ENCODE assay signal across 1 cellular context in the genomic region with DNA sequence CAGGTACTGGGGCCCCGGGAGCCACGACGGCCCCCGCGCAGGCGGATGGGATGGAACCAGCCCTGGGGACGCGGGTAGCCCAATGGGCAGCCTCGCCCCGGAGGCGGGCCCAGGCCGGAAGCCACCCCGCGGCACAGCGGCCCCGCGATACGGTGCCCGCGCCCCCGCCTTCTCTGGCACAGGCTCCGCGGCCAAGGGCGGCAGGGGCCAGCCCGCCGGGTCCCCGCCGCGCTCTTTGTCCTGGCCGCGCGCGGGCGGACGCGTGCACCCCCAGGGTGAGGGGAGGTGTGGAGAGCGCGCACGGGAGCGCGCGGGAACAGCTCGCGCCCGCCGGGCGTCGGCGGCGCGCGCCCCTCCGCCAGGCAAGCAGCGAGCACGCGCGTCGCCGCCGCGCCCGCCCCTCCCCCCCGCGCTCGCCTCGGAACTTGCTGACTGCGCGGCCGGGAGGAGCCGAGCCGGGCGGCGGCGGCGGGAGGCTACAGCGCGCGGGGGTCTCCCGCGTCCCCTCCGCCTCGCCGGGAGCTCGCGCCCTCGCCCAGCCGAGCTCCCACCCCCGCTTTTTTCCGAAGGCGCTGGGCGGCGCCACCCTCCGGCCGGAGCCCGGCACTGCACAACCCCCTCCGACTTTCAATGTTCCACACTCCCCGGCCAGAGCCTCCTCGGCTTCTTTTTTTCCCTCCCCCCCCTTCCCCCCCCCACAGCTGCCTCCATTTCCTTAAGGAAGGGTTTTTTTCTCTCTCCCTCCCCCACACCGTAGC.
A peak's percentile ranks its signal among the peaks of the same experiment; 100 is the strongest.
TF ChIP-seq lines count a peak whose summit lies in the region.

A gene (plus strand): TSS at position 421 of the 758 bp plus-strand sequence. CDS start 1,438 bp downstream, outside the sequence.

TF ChIP-seq in HEK293, 187 proteins besides CTCF, POLR2A, EP300 and RAD21 (continued from another document):
- TF ChIP-seq, protein P1, sequence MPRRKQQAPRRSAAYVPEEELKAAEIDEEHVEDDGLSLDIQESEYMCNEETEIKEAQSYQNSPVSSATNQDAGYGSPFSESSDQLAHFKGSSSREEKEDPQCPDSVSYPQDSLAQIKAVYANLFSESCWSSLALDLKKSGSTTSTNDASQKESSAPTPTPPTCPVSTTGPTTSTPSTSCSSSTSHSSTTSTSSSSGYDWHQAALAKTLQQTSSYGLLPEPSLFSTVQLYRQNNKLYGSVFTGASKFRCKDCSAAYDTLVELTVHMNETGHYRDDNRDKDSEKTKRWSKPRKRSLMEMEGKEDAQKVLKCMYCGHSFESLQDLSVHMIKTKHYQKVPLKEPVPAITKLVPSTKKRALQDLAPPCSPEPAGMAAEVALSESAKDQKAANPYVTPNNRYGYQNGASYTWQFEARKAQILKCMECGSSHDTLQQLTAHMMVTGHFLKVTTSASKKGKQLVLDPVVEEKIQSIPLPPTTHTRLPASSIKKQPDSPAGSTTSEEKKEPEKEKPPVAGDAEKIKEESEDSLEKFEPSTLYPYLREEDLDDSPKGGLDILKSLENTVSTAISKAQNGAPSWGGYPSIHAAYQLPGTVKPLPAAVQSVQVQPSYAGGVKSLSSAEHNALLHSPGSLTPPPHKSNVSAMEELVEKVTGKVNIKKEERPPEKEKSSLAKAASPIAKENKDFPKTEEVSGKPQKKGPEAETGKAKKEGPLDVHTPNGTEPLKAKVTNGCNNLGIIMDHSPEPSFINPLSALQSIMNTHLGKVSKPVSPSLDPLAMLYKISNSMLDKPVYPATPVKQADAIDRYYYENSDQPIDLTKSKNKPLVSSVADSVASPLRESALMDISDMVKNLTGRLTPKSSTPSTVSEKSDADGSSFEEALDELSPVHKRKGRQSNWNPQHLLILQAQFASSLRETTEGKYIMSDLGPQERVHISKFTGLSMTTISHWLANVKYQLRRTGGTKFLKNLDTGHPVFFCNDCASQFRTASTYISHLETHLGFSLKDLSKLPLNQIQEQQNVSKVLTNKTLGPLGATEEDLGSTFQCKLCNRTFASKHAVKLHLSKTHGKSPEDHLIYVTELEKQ (tag by site-specific recombination; IDR thresholded peaks at IDR 0.05; ENCODE audit: borderline replicate concordance), result no peak
- TF ChIP-seq, protein P2, sequence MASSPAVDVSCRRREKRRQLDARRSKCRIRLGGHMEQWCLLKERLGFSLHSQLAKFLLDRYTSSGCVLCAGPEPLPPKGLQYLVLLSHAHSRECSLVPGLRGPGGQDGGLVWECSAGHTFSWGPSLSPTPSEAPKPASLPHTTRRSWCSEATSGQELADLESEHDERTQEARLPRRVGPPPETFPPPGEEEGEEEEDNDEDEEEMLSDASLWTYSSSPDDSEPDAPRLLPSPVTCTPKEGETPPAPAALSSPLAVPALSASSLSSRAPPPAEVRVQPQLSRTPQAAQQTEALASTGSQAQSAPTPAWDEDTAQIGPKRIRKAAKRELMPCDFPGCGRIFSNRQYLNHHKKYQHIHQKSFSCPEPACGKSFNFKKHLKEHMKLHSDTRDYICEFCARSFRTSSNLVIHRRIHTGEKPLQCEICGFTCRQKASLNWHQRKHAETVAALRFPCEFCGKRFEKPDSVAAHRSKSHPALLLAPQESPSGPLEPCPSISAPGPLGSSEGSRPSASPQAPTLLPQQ (tag by site-specific recombination; IDR thresholded peaks at IDR 0.05), result 0 out of 2 replicates have a peak, but pooled peaks have one; percentile 21
- TF ChIP-seq, protein P3, sequence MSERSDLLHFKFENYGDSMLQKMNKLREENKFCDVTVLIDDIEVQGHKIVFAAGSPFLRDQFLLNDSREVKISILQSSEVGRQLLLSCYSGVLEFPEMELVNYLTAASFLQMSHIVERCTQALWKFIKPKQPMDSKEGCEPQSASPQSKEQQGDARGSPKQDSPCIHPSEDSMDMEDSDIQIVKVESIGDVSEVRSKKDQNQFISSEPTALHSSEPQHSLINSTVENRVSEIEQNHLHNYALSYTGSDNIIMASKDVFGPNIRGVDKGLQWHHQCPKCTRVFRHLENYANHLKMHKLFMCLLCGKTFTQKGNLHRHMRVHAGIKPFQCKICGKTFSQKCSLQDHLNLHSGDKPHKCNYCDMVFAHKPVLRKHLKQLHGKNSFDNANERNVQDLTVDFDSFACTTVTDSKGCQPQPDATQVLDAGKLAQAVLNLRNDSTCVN (tag by site-specific recombination; optimal IDR thresholded peaks at IDR 0.05), result peak; percentile 50
- TF ChIP-seq, protein P4, sequence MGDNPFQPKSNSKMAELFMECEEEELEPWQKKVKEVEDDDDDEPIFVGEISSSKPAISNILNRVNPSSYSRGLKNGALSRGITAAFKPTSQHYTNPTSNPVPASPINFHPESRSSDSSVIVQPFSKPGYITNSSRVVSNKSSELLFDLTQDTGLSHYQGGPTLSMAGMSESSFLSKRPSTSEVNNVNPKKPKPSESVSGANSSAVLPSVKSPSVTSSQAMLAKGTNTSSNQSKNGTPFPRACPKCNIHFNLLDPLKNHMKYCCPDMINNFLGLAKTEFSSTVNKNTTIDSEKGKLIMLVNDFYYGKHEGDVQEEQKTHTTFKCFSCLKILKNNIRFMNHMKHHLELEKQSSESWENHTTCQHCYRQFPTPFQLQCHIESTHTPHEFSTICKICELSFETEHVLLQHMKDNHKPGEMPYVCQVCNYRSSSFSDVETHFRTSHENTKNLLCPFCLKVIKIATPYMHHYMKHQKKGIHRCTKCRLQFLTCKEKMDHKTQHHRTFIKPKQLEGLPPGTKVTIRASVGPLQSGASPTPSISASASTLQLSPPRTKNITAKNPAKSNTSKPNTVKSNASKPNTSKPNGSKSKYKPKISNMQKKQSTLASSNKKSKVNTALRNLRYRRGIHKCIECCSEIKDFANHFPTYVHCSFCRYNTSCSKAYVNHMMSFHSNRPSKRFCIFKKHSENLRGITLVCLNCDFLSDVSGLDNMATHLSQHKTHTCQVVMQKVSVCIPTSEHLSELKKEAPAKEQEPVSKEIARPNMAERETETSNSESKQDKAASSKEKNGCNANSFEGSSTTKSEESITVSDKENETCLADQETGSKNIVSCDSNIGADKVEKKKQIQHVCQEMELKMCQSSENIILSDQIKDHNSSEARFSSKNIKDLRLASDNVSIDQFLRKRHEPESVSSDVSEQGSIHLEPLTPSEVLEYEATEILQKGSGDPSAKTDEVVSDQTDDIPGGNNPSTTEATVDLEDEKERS (tag by site-specific recombination; IDR thresholded peaks at IDR 0.05), result no peak
- TF ChIP-seq, protein P5, sequence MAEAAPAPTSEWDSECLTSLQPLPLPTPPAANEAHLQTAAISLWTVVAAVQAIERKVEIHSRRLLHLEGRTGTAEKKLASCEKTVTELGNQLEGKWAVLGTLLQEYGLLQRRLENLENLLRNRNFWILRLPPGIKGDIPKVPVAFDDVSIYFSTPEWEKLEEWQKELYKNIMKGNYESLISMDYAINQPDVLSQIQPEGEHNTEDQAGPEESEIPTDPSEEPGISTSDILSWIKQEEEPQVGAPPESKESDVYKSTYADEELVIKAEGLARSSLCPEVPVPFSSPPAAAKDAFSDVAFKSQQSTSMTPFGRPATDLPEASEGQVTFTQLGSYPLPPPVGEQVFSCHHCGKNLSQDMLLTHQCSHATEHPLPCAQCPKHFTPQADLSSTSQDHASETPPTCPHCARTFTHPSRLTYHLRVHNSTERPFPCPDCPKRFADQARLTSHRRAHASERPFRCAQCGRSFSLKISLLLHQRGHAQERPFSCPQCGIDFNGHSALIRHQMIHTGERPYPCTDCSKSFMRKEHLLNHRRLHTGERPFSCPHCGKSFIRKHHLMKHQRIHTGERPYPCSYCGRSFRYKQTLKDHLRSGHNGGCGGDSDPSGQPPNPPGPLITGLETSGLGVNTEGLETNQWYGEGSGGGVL (tag by site-specific recombination; IDR thresholded peaks at IDR 0.05), result peak; percentile 82
- TF ChIP-seq, protein P6, sequence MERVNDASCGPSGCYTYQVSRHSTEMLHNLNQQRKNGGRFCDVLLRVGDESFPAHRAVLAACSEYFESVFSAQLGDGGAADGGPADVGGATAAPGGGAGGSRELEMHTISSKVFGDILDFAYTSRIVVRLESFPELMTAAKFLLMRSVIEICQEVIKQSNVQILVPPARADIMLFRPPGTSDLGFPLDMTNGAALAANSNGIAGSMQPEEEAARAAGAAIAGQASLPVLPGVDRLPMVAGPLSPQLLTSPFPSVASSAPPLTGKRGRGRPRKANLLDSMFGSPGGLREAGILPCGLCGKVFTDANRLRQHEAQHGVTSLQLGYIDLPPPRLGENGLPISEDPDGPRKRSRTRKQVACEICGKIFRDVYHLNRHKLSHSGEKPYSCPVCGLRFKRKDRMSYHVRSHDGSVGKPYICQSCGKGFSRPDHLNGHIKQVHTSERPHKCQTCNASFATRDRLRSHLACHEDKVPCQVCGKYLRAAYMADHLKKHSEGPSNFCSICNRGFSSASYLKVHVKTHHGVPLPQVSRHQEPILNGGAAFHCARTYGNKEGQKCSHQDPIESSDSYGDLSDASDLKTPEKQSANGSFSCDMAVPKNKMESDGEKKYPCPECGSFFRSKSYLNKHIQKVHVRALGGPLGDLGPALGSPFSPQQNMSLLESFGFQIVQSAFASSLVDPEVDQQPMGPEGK (tag by site-specific recombination; IDR thresholded peaks at IDR 0.05), result 0 out of 2 replicates have a peak, but pooled peaks have one; percentile 22
- TF ChIP-seq ZNF140 (tag by site-specific recombination; IDR thresholded peaks at IDR 0.05) (no peak), GLIS2 (tag by site-specific recombination; IDR thresholded peaks at IDR 0.05) (peak; percentile 55), GFI1B (tag by site-specific recombination; IDR thresholded peaks at IDR 0.05) (no peak), EGR2 (tag by site-specific recombination; IDR thresholded peaks at IDR 0.05; ENCODE audit: low read depth) (no peak), ZSCAN30 (tag by site-specific recombination; IDR thresholded peaks at IDR 0.05) (peak; percentile 93), WT1 (tag by site-specific recombination; IDR thresholded peaks at IDR 0.05) (no peak), ZNF530 (tag by site-specific recombination; IDR thresholded peaks at IDR 0.05; ENCODE audit: low read depth) (no peak), ZNF76 (tag by site-specific recombination; IDR thresholded peaks at IDR 0.05; ENCODE audit: borderline replicate concordance, low read depth) (no peak), ZNF112 (tag by site-specific recombination; IDR thresholded peaks at IDR 0.05) (no peak), ZNF792 (tag by site-specific recombination; IDR thresholded peaks at IDR 0.05) (no peak), GLI4 (tag by site-specific recombination; IDR thresholded peaks at IDR 0.05) (no peak), ZNF777 (tag by site-specific recombination; IDR thresholded peaks at IDR 0.05; ENCODE audit: borderline replicate concordance) (no peak), BCL11B (tag by site-specific recombination; IDR thresholded peaks at IDR 0.05; ENCODE audit: low read depth) (no peak), ZNF221 (tag by site-specific recombination; IDR thresholded peaks at IDR 0.05; ENCODE audit: borderline replicate concordance) (no peak), ZNF548 (tag by site-specific recombination; IDR thresholded peaks at IDR 0.05) (no peak)
- TF ChIP-seq, protein P7, sequence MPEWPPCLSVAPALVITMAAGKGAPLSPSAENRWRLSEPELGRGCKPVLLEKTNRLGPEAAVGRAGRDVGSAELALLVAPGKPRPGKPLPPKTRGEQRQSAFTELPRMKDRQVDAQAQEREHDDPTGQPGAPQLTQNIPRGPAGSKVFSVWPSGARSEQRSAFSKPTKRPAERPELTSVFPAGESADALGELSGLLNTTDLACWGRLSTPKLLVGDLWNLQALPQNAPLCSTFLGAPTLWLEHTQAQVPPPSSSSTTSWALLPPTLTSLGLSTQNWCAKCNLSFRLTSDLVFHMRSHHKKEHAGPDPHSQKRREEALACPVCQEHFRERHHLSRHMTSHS (tag by site-specific recombination; IDR thresholded peaks at IDR 0.05), result no peak
